In genomic region chr7:32688092-32688491, GRCh38 we compare ENCODE assay signal across 4 cellular contexts.
A peak's percentile ranks its signal among the peaks of the same experiment; 100 is the strongest.
DNase-seq lines count a peak whose midpoint lies in the region; ATAC-seq, FAIRE-seq and TF ChIP-seq lines count a peak whose summit lies in the region.
"Not testable (repeated sequence)": the region's sequence is repeated elsewhere in the genome, so short reads cannot be mapped to it uniquely, and the experiment has no call there.

No MANE protein-coding gene starts in this region.

- H3K79me2 ChIP-seq in DND-41 (ENCODE audit: insufficient read depth, low read length); H9 (ENCODE audit: insufficient read depth, low read length); HepG2 (ENCODE audit: insufficient read depth, low read length): not testable (repeated sequence)

- H2BK15ac ChIP-seq in H9 (ENCODE audit: low read depth, low read length), result not testable (repeated sequence)

- intact Hi-C loops in HepG2 (cut with micrococcal nuclease; ENCODE audit: unreplicated experiment), result not testable (repeated sequence)

- CTCF ChIA-PET in WTC11 (lab: Charles Lee); HepG2 (lab: Yijun Ruan, JAX; ENCODE audit: low intra/inter-chr PET ratio, low total read pairs): not testable (repeated sequence)

- not testable (repeated sequence) for TF ChIP-seq POLR2A in HepG2 (IDR thresholded peaks at IDR 0.05; ENCODE audit: insufficient read depth in 1 of 2, low read depth in 2 of 2, low read length in 2 of 2)

- H3K4me3 ChIP-seq in DND-41 (ENCODE audit: low read depth in 1 of 2, low read length in 2 of 2); HepG2 (replicated peaks in 1 of 3; ENCODE audit: insufficient read depth in 1 of 3, low read depth in 2 of 3, low read length in 3 of 3): not testable (repeated sequence)

- H3K27me3 ChIP-seq in DND-41 (ENCODE audit: insufficient read depth, low read length, poor library complexity); H9 (ENCODE audit: insufficient read depth, low read length); HepG2 (ENCODE audit: control insufficient read depth in 1 of 2, insufficient read depth in 2 of 2, low read length in 2 of 2): not testable (repeated sequence)

- H4K20me1 ChIP-seq in DND-41 (ENCODE audit: insufficient read depth, low read length); H9 (ENCODE audit: control insufficient read depth, insufficient read depth, insufficient read length); HepG2 (ENCODE audit: insufficient read depth, low read length): not testable (repeated sequence)

- BruUV-seq in HepG2 (replicated peaks; lab: Mats Ljungman, UMichigan), result not testable (repeated sequence)

- H3K36me3 ChIP-seq in DND-41 (ENCODE audit: insufficient read depth, low read length); HepG2 (replicated peaks in 1 of 2; ENCODE audit: control insufficient read depth in 1 of 2, insufficient read depth in 2 of 2, low read length in 2 of 2): not testable (repeated sequence)

- H2BK20ac ChIP-seq in H9 (ENCODE audit: low read depth, low read length, poor library complexity, severe bottlenecking), result not testable (repeated sequence)

- H2AFZ ChIP-seq in DND-41 (ENCODE audit: low read depth, low read length); H9 (ENCODE audit: low read length); HepG2 (ENCODE audit: low read length): not testable (repeated sequence)

- not testable (repeated sequence) for H3K23ac ChIP-seq in H9 (ENCODE audit: insufficient read length, low read depth, low read length)

- not testable (repeated sequence) for H3T11ph ChIP-seq in H9 (ENCODE audit: low read length)

- WGBS in H9 (ENCODE audit: extremely low coverage, insufficient read length, low lambda C conversion rate), result no CpG with 5 or more reads among the region's 13 CpGs
- WGBS in HepG2 (ENCODE audit: low lambda C conversion rate), result 85% methylated on average over 10 of the region's 13 CpGs

- not testable (repeated sequence) for H3K4me2 ChIP-seq in DND-41 (ENCODE audit: insufficient read depth, low read length); H9 (ENCODE audit: insufficient read depth, insufficient read length, low read length); HepG2 (ENCODE audit: low read depth, low read length)

- H4K5ac ChIP-seq in H9 (ENCODE audit: insufficient read length, low read depth, low read length), result not testable (repeated sequence)

- not testable (repeated sequence) for TF ChIP-seq CTCF in DND-41 (IDR thresholded peaks at IDR 0.05; ENCODE audit: borderline replicate concordance, extremely low read depth, low read length, poor library complexity, severe bottlenecking); H9 (conservative IDR thresholded peaks at IDR 0.05); WTC11 (IDR thresholded peaks at IDR 0.05); HepG2 (CRISPR knock-in tag; IDR thresholded peaks at IDR 0.05)

- ATAC-seq in DND-41 (ENCODE audit: insufficient read depth, low read depth); WTC11; HepG2: not testable (repeated sequence)

- not testable (repeated sequence) for H3K9me3 ChIP-seq in DND-41 (ENCODE audit: insufficient read depth, low read length, severe bottlenecking); H9 (ENCODE audit: control insufficient read depth, low read depth, low read length); HepG2 (ENCODE audit: low read length)

- in situ Hi-C loops in HepG2 (cut with HindIII; ENCODE audit: extremely low pct_ligation_motif_present, low pct_unique_long_range_greater_than_20kb), result not testable (repeated sequence)

- not testable (repeated sequence) for H3K9ac ChIP-seq in DND-41 (ENCODE audit: low read depth, low read length); H9 (ENCODE audit: extremely low read depth, insufficient read length, low read length); HepG2 (ENCODE audit: insufficient read depth, low read depth, low read length)

- H3K36me3 Mint-ChIP-seq in H9 (ENCODE audit: insufficient read depth in 1 of 3, low read depth in 3 of 3) (peaks cover 7 to 11% (median 8%) of the 10 kb centered on the region in 3 experiments), WTC11 (peaks cover 15% of the 10 kb centered on the region)

- H3K4ac ChIP-seq in H9 (ENCODE audit: low read depth, low read length), result not testable (repeated sequence)

- TF ChIP-seq RAD21 in HepG2 (CRISPR knock-in tag; IDR thresholded peaks at IDR 0.05), result not testable (repeated sequence)

- H4K8ac ChIP-seq in H9 (replicated peaks; ENCODE audit: insufficient read length, low read depth, low read length), result not testable (repeated sequence)

- peaks cover 11 to 16% of the 10 kb centered on the region in 2 experiments; a peak in 3 of 4 replicates for H3K4me1 Mint-ChIP-seq in H9
- peaks cover 33% of the 10 kb centered on the region for H3K4me1 Mint-ChIP-seq in WTC11

- not testable (repeated sequence) for H3K18ac ChIP-seq in H9 (ENCODE audit: insufficient read length, low read depth, low read length)

- not testable (repeated sequence) for H2BK120ac ChIP-seq in H9 (ENCODE audit: low read depth, low read length, poor library complexity, severe bottlenecking)

- not testable (repeated sequence) for H3K27ac ChIP-seq in DND-41 (ENCODE audit: low read length); H9 (ENCODE audit: insufficient read length, low read depth, low read length); HepG2 (ENCODE audit: extremely low read length, insufficient read depth, low read length)

- not testable (repeated sequence) for H3K79me1 ChIP-seq in H9 (ENCODE audit: insufficient read depth, low read depth, low read length, poor library complexity, severe bottlenecking)

- H3K27ac Mint-ChIP-seq in H9, WTC11: not testable (repeated sequence)

- H3K27me3 Mint-ChIP-seq in H9 (ENCODE audit: low read depth); WTC11 (ENCODE audit: low read depth): not testable (repeated sequence)

- not testable (repeated sequence) for TF ChIP-seq EP300 in HepG2 (IDR thresholded peaks at IDR 0.05; ENCODE audit: low read depth in 2 of 2, low read length in 2 of 2); HepG2 (CRISPR knock-in tag; IDR thresholded peaks at IDR 0.05; ENCODE audit: borderline replicate concordance)

- H4K91ac ChIP-seq in H9 (ENCODE audit: insufficient read length, low read depth, low read length), result not testable (repeated sequence)

- H2BK12ac ChIP-seq in H9 (ENCODE audit: insufficient read length, low read depth, low read length), result not testable (repeated sequence)

- H2AK5ac ChIP-seq in H9 (ENCODE audit: insufficient read length, low read length), result not testable (repeated sequence)

- not testable (repeated sequence) for H3K23me2 ChIP-seq in H9 (ENCODE audit: insufficient read length, low read depth, low read length, poor library complexity, severe bottlenecking)

- not testable (repeated sequence) for H3K56ac ChIP-seq in H9 (ENCODE audit: insufficient read length, low read depth, low read length)

- DNase-seq in DND-41 (peak; percentile 12), WTC11 (ENCODE audit: low spot score) (peak; percentile 39)
- DNase-seq in H9; HepG2 (ENCODE audit: low spot score): not testable (repeated sequence)

- not testable (repeated sequence) for H3K4me3 Mint-ChIP-seq in H9, WTC11

- not testable (repeated sequence) for FAIRE-seq in HepG2 (lab: Jason Lieb, UNC)

- not testable (repeated sequence) for H2BK5ac ChIP-seq in H9 (ENCODE audit: insufficient read length, low read length)

- POLR2A ChIA-PET in WTC11 (lab: Charles Lee), result not testable (repeated sequence)
- POLR2A ChIA-PET in HepG2 (lab: Yijun Ruan, JAX), result interaction anchor here (0.7 kb wide), 1 partner anchor 193 kb away, joined by 3 read pairs; the partner anchor contains the start of gene AVL9

- H3K9me3 Mint-ChIP-seq in H9, result peaks cover 10 to 11% of the 10 kb centered on the region in 2 experiments; a peak in 4 of 5 replicates
- not testable (repeated sequence) for H3K9me3 Mint-ChIP-seq in WTC11

- H3K14ac ChIP-seq in H9 (ENCODE audit: insufficient read depth, low read length), result peak overlapping the region; percentile 65; the same call in 1 of the 2 replicates

- H3K4me1 ChIP-seq in DND-41 (ENCODE audit: insufficient read depth, low read length); H9 (ENCODE audit: insufficient read depth, low read length): not testable (repeated sequence)
- H3K4me1 ChIP-seq in HepG2 (ENCODE audit: insufficient read depth, low read length), result peaks cover 18% of the 10 kb centered on the region

TF ChIP-seq in HepG2, 621 proteins besides CTCF, POLR2A, EP300 and RAD21 (continues in another document):
- TF ChIP-seq ZBTB4 (CRISPR knock-in tag; IDR thresholded peaks at IDR 0.05; ENCODE audit: borderline replicate concordance), result peak; percentile 32; the same call in 1 of the 2 replicates
